In the genomic region with DNA sequence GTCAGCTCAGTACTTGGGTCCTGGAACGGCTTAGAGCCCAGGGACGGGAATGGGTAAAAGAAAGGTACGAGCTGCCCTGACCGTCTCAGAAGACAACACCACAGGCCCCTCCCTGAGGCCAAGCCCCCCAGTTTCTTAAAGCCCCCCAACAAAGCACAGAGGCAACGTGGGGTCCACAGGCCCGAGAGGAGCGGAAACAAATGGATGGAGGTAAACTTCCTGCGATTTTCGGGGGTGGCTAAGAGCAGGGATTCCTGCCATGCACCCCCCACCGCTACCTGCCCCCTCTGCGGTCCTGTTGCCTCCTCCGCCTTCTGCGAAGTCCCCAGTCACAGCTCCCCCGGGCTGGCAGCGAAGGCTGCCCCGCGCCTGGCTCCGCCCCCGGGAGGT, we compare ENCODE assay signal across 9 cellular contexts. TPM values are rescaled to one million over a fixed set of nuclear protein-coding genes. Genes with fewer than 3 reads are reported as not detected.
DNase-seq lines count a peak whose midpoint lies in the region; ATAC-seq and TF ChIP-seq lines count a peak whose summit lies in the region.
"Had no signal": no experiment of that assay in that cellular context is flagged by ENCODE, and none has a peak within 500 bp of the region (broad histone marks: within the 10 kb centered on the region; RNA-seq: fewer than 3 reads in every experiment).

No MANE protein-coding gene starts in this region.

- H3K27me3 ChIP-seq in upper lobe of left lung, result peaks cover 0 to 18% (median 2%) of the 10 kb centered on the region in 4 donors

- WGBS in mesodermal cell (ENCODE audit: insufficient coverage in 2 of 2), 2 experiments, result 12 to 34% methylated on average over 3 to 4 of the region's 19 CpGs
- 3 to 4% methylated on average over 9 to 10 of the region's 19 CpGs for WGBS in upper lobe of left lung, 2 donors

- H2AFZ ChIP-seq in OCI-LY7 (ENCODE audit: low read length), result no peak overlapping the region

- H3K79me2 ChIP-seq in OCI-LY7 (ENCODE audit: insufficient read depth, low read depth, low read length), result no peaks in the 10 kb centered on the region; the same call in 1 of the 2 replicates

- H4K20me1 ChIP-seq in OCI-LY7 (ENCODE audit: insufficient read depth, low read length), result no peaks in the 10 kb centered on the region

- no peaks in the 10 kb centered on the region for H3K9me2 ChIP-seq in OCI-LY7 (ENCODE audit: insufficient read depth, low read length)

- H3K27ac ChIP-seq in OCI-LY7 (ENCODE audit: low read depth, low read length, poor library complexity, severe bottlenecking) (no peak overlapping the region), mesodermal cell (ENCODE audit: low read depth, low read length, severe bottlenecking) (no peak overlapping the region), upper lobe of left lung (peak overlapping the region; percentile 65 to 88 (median 84))
- H3K27ac ChIP-seq: HL-60 had no signal

- H3K9me3 ChIP-seq in OCI-LY7 (ENCODE audit: low read length) (no peaks in the 10 kb centered on the region), mesodermal cell (ENCODE audit: control insufficient read depth, low read length) (no peaks in the 10 kb centered on the region), upper lobe of left lung (no peaks in the 10 kb centered on the region)

- peaks cover 5% of the 10 kb centered on the region for H3K36me3 Mint-ChIP-seq in Calu3 (ENCODE audit: insufficient read depth, unreplicated experiment)

- TF ChIP-seq POLR2A in upper lobe of left lung (IDR thresholded peaks at IDR 0.05), result no peak

- H3K36me3 ChIP-seq in OCI-LY7 (ENCODE audit: insufficient read depth, low read length) (no peaks in the 10 kb centered on the region), mesodermal cell (ENCODE audit: control insufficient read depth, insufficient read depth, low read length) (no peaks in the 10 kb centered on the region), upper lobe of left lung (no peaks in the 10 kb centered on the region)

- H3K27me3 Mint-ChIP-seq in Calu3 (ENCODE audit: unreplicated experiment), result no peaks in the 10 kb centered on the region

- H3K27ac Mint-ChIP-seq in Calu3 (ENCODE audit: unreplicated experiment), result no peak overlapping the region

- ATAC-seq in upper lobe of left lung (ENCODE audit: low FRiP score in 2 of 2), result no peak
- no peak for ATAC-seq in HG02885 (IDR thresholded peaks at IDR 0.05; ENCODE audit: poor library complexity, unreplicated experiment)

- peaks cover 19% of the 10 kb centered on the region for H3K4me1 Mint-ChIP-seq in Calu3 (ENCODE audit: low read depth, unreplicated experiment)

- no peaks in the 10 kb centered on the region for H3K9me3 Mint-ChIP-seq in Calu3 (ENCODE audit: low read depth, unreplicated experiment)

- TF ChIP-seq CTCF in Calu3 (IDR thresholded peaks at IDR 0.05; ENCODE audit: unreplicated experiment) (no peak), OCI-LY7 (conservative IDR thresholded peaks at IDR 0.05; ENCODE audit: low read length) (no peak), upper lobe of left lung (IDR thresholded peaks at IDR 0.05) (no peak)

- TF ChIP-seq EP300 in upper lobe of left lung (IDR thresholded peaks at IDR 0.05), result no peak

- H3K4me1 ChIP-seq in OCI-LY7 (ENCODE audit: insufficient read depth, low read length, poor library complexity, severe bottlenecking) (peaks cover 56% of the 10 kb centered on the region), mesodermal cell (ENCODE audit: control insufficient read depth, insufficient read depth, low read length, poor library complexity, severe bottlenecking) (peaks cover 8% of the 10 kb centered on the region), upper lobe of left lung (peaks cover 8 to 33% (median 19%) of the 10 kb centered on the region in 4 donors)

- CTCF ChIA-PET in Calu3 (lab: Charles Lee), result no interaction called here
- CTCF ChIA-PET in OCI-LY7 (lab: Charles Lee; ENCODE audit: unreplicated experiment), result no interaction called here

- POLR2A ChIA-PET in OCI-LY7 (lab: Charles Lee), result interaction anchor here (0.9 kb wide), 1 partner anchor 16 kb away, joined by 3 read pairs; no protein-coding TSS in a partner anchor

- H3K4me3 Mint-ChIP-seq in Calu3 (ENCODE audit: low read depth, unreplicated experiment), result peak overlapping the region; percentile 44

- intact Hi-C loops in Calu3 (cut with micrococcal nuclease; ENCODE audit: unreplicated experiment), result no loop called here
- intact Hi-C loops in OCI-LY7 (cut with micrococcal nuclease; ENCODE audit: unreplicated experiment), result no loop called here

- H3K4me2 ChIP-seq in OCI-LY7 (ENCODE audit: low read length), result peak overlapping the region; percentile 73

- DNase-seq in Calu3 (no peak), OCI-LY7 (ENCODE audit: low spot score) (peak; percentile 67), ecto neural progenitor cell (ENCODE audit: low spot score) (peak; percentile 75), upper lobe of left lung (peak in 1 of 2 donors; percentile 89), C1 segment of cervical spinal cord (lab: John Stamatoyannopoulos, UW) (no peak)
- DNase-seq in activated CD4-positive, CD25-positive, alpha-beta regulatory T cell (lab: John Stamatoyannopoulos, UW), result no peak

- BruUV-seq in Calu3 (replicated peaks; lab: Mats Ljungman, UMichigan), result TSS peak; percentile 55
- BruUV-seq in OCI-LY7 (replicated peaks; lab: Mats Ljungman, UMichigan), result no TSS peak

- H3K4me3 ChIP-seq in OCI-LY7 (ENCODE audit: low read depth, low read length, poor library complexity, severe bottlenecking) (peak overlapping the region; percentile 72), mesodermal cell (ENCODE audit: extremely low read depth, insufficient read depth, low read length, poor library complexity, severe bottlenecking) (peak overlapping the region; percentile 73), upper lobe of left lung (peak overlapping the region; percentile 32 to 88 (median 70))

RNA-seq across cellular contexts. Expression of a gene that starts 48.2 kb away (rescaled TPM):
- total RNA-seq in Calu3 (2022) (91.4 and 93.0 TPM in 2 replicates), OCI-LY7 (2022) (76.6 and 88.7 TPM in 2 replicates), upper lobe of left lung (100 to 1,000 TPM in 4 of 6 donors, 10 to 100 TPM in 2; 85.6 to 325 (median 146) TPM)
- total RNA-seq in OCI-LY7 (2014; rRNA removed; shearing (Covaris generic)), result 39.0 and 48.5 TPM in 2 replicates
- polyA plus RNA-seq in mesodermal cell (2013, experiment 1 of 2), result 78.1 TPM
- polyA plus RNA-seq in mesodermal cell (2013, experiment 2 of 2), result 61.3 TPM

Comparison
In these comparisons a context has a peak if more than half of its experiments do, and no peak if none do; other contexts are left out.
1. DNase-seq: peak in OCI-LY7 (single experiment) and ecto neural progenitor cell (single experiment); none in Calu3 (single experiment), activated CD4-positive, CD25-positive, alpha-beta regulatory T cell (0 of 4) and C1 segment of cervical spinal cord (0 of 14).
2. H3K27ac ChIP-seq: peak in upper lobe of left lung (4 of 4); none in OCI-LY7 (single experiment) and mesodermal cell (single experiment).
3. Peak in every context shown above with its lines, with median percentiles within 50 percentile points of each other: H3K4me3 ChIP-seq.